In the genomic region with DNA sequence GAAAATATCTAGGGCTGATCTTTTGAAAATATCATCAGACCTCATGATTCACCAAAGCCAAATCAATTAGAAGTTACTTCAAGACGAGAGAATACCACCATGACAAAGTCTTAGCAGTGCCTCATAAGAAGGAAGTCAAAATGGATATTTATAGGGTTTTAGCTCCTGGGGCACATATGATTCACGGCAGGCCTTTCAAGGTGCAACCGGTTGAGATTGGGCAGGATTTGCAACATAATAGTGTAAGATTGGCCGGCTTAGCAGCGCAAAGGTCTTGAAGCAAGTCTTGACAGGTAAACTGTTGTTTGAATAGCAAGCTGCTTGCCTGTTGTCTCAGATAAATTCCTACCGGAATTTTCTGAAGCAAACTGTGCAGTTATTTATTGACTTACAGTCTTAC, we compare ENCODE assay signal across 1 cellular context.
TF ChIP-seq lines count a peak whose summit lies in the region.

No MANE protein-coding gene starts in this region.

TF ChIP-seq in H1, 55 proteins besides CTCF, POLR2A, EP300 and RAD21:
- TF ChIP-seq CBX8 (IDR thresholded peaks at IDR 0.05; ENCODE audit: borderline replicate concordance, low read depth, low read length) (no peak), SIN3A (conservative IDR thresholded peaks at IDR 0.05 in 1 of 2, IDR thresholded peaks at IDR 0.05 in 1 of 2; ENCODE audit: low read depth in 1 of 2, low read length in 2 of 2) (no peak), BACH1 (IDR thresholded peaks at IDR 0.05; ENCODE audit: low read length) (no peak), ZNF274 (IDR thresholded peaks at IDR 0.05; ENCODE audit: borderline replicate concordance, extremely low read depth, low read length) (no peak), RBBP5 (IDR thresholded peaks at IDR 0.05; ENCODE audit: borderline replicate concordance, low read depth, low read length) (no peak), BRCA1 (IDR thresholded peaks at IDR 0.05; ENCODE audit: low read depth, low read length) (no peak), GABPA (IDR thresholded peaks at IDR 0.05; ENCODE audit: borderline replicate concordance, insufficient read depth, low read length) (no peak), HDAC2 (IDR thresholded peaks at IDR 0.05; ENCODE audit: borderline replicate concordance in 1 of 2, low read depth in 2 of 2, low read length in 2 of 2) (no peak), SP2 (IDR thresholded peaks at IDR 0.05; ENCODE audit: low read length) (no peak), TEAD4 (IDR thresholded peaks at IDR 0.05; ENCODE audit: low read depth, low read length) (no peak), KDM1A (IDR thresholded peaks at IDR 0.05; ENCODE audit: borderline replicate concordance, low read length) (no peak), GTF2F1 (IDR thresholded peaks at IDR 0.05; ENCODE audit: borderline replicate concordance, low read depth, low read length) (no peak), CEBPB (IDR thresholded peaks at IDR 0.05; ENCODE audit: low read depth, low read length) (no peak), POU5F1 (IDR thresholded peaks at IDR 0.05; ENCODE audit: low read depth, low read length) (no peak), SIRT6 (IDR thresholded peaks at IDR 0.05; ENCODE audit: low read length) (no peak), EGR1 (IDR thresholded peaks at IDR 0.05; ENCODE audit: borderline replicate concordance, low read depth, low read length) (no peak)
- TF ChIP-seq, protein P1, sequence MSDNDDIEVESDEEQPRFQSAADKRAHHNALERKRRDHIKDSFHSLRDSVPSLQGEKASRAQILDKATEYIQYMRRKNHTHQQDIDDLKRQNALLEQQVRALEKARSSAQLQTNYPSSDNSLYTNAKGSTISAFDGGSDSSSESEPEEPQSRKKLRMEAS (IDR thresholded peaks at IDR 0.05): no peak
- TF ChIP-seq, protein P2, sequence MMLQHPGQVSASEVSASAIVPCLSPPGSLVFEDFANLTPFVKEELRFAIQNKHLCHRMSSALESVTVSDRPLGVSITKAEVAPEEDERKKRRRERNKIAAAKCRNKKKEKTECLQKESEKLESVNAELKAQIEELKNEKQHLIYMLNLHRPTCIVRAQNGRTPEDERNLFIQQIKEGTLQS (IDR thresholded peaks at IDR 0.05; ENCODE audit: insufficient read depth, low read depth, low read length): no peak
